1 cellular context compared by ENCODE assay signal in the genomic region with DNA sequence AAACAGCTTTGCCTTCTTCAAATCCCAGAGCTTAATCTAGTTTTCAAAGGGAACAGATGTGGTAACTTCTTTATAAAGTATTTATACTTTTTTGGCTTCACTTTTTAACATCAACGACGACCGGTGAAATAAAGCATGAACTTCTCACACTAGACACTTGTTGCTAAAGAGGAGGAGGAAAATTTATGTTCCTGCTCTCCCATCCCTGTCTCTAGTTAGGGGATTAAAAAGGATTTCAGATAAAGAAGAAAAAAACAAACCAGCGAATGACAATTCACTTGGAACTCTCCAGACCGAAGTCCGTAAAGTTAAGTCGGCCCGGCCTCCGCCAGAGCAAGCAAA.
TF ChIP-seq lines count a peak whose summit lies in the region.

No MANE protein-coding gene starts in this region.

TF ChIP-seq in HCT116, 20 proteins besides CTCF, POLR2A, EP300 and RAD21 (continued from another document):
- TF ChIP-seq ELF1 (IDR thresholded peaks at IDR 0.05; ENCODE audit: borderline replicate concordance, low read depth) (no peak), YY1 (IDR thresholded peaks at IDR 0.05; ENCODE audit: extremely low read depth, insufficient replicate concordance, low read depth, low read length) (no peak), CBX3 (IDR thresholded peaks at IDR 0.05; ENCODE audit: low read depth) (no peak), SP1 (IDR thresholded peaks at IDR 0.05; ENCODE audit: low read depth) (no peak), JUND (IDR thresholded peaks at IDR 0.05) (no peak), POLR2AphosphoS5 (IDR thresholded peaks at IDR 0.05; ENCODE audit: low read depth, low read length) (no peak), EZH2 (IDR thresholded peaks at IDR 0.05) (no peak), TCF7L2 (IDR thresholded peaks at IDR 0.05; ENCODE audit: borderline replicate concordance, extremely low read depth, insufficient read depth, insufficient read length) (no peak), ZBTB33 (IDR thresholded peaks at IDR 0.05; ENCODE audit: extremely low read depth, insufficient replicate concordance, low read length) (no peak)
